1 cellular context compared by ENCODE assay signal in genomic region chr1:156740679-156741612, GRCh38.
TF ChIP-seq lines count a peak whose summit lies in the region.

Gene MRPL24 (minus strand): TSS chr1:156741088. CDS start chr1:156738704, 2,384 bp downstream.

TF ChIP-seq in H1, 55 proteins besides CTCF, POLR2A, EP300 and RAD21 (continued from another document):
- TF ChIP-seq ATF2 (IDR thresholded peaks at IDR 0.05; ENCODE audit: low read length) (no peak), SIX5 (IDR thresholded peaks at IDR 0.05; ENCODE audit: low read depth, low read length) (peak; percentile 97), CREB1 (IDR thresholded peaks at IDR 0.05) (peak; percentile 83), MAFK (IDR thresholded peaks at IDR 0.05; ENCODE audit: low read depth, low read length) (no peak), JUND (IDR thresholded peaks at IDR 0.05; ENCODE audit: low read length) (no peak), SUZ12 (IDR thresholded peaks at IDR 0.05; ENCODE audit: low read length) (no peak), GABPA (IDR thresholded peaks at IDR 0.05; ENCODE audit: borderline replicate concordance, insufficient read depth, low read length) (peak; percentile 98), POU5F1 (IDR thresholded peaks at IDR 0.05; ENCODE audit: low read depth, low read length) (no peak), CBX5 (IDR thresholded peaks at IDR 0.05; ENCODE audit: low read depth, low read length) (no peak), ZNF274 (IDR thresholded peaks at IDR 0.05; ENCODE audit: borderline replicate concordance, extremely low read depth, low read length) (no peak), TBP (IDR thresholded peaks at IDR 0.05; ENCODE audit: low read depth, low read length) (peak; percentile 73), KDM4A (IDR thresholded peaks at IDR 0.05; ENCODE audit: low read depth, low read length, severe bottlenecking) (no peak), KDM1A (IDR thresholded peaks at IDR 0.05; ENCODE audit: borderline replicate concordance, low read length) (no peak), HDAC6 (IDR thresholded peaks at IDR 0.05; ENCODE audit: low read depth, low read length) (no peak), SIRT6 (IDR thresholded peaks at IDR 0.05; ENCODE audit: low read length) (no peak), KDM5A (IDR thresholded peaks at IDR 0.05; ENCODE audit: low read length) (no peak), SAP30 (IDR thresholded peaks at IDR 0.05; ENCODE audit: insufficient read depth, insufficient replicate concordance, low read length) (peak; percentile 80), RFX5 (IDR thresholded peaks at IDR 0.05; ENCODE audit: borderline replicate concordance, low read depth, low read length) (no peak), TAF1 (IDR thresholded peaks at IDR 0.05; ENCODE audit: low read depth, low read length) (peak; percentile 74), ASH2L (IDR thresholded peaks at IDR 0.05; ENCODE audit: low read length) (peak; percentile 87), CHD1 (IDR thresholded peaks at IDR 0.05; ENCODE audit: low read depth, low read length) (no peak), NRF1 (IDR thresholded peaks at IDR 0.05; ENCODE audit: low read depth, low read length) (peak; percentile 98), YY1 (IDR thresholded peaks at IDR 0.05; ENCODE audit: low read depth, low read length) (peak; percentile 92), TCF12 (IDR thresholded peaks at IDR 0.05; ENCODE audit: low read depth, low read length) (peak; percentile 53; the same call in 1 of the 2 replicates), NANOG (IDR thresholded peaks at IDR 0.05; ENCODE audit: insufficient read depth, low read depth, low read length, poor library complexity, severe bottlenecking) (peak; percentile 10), EZH2 (IDR thresholded peaks at IDR 0.05; ENCODE audit: low read depth, low read length, severe bottlenecking) (no peak), BCL11A (IDR thresholded peaks at IDR 0.05; ENCODE audit: low read depth in 2 of 2, low read length in 2 of 2) (no peak), JUN (IDR thresholded peaks at IDR 0.05; ENCODE audit: low read depth, low read length) (no peak), SP2 (IDR thresholded peaks at IDR 0.05; ENCODE audit: low read length) (no peak), POLR2AphosphoS5 (IDR thresholded peaks at IDR 0.05; ENCODE audit: low read depth, low read length) (peak; percentile 66; the same call in 1 of the 2 replicates), CHD7 (IDR thresholded peaks at IDR 0.05; ENCODE audit: insufficient replicate concordance, low read length) (no peak), MAX (IDR thresholded peaks at IDR 0.05) (peak; percentile 95), BACH1 (IDR thresholded peaks at IDR 0.05; ENCODE audit: low read length) (0 out of 2 replicates have a peak, but pooled peaks have one; percentile 23), ATF3 (IDR thresholded peaks at IDR 0.05; ENCODE audit: insufficient read depth, low read depth, low read length) (0 out of 2 replicates have a peak, but pooled peaks have one; percentile 2), TEAD4 (IDR thresholded peaks at IDR 0.05; ENCODE audit: low read depth, low read length) (peak; percentile 63), EGR1 (IDR thresholded peaks at IDR 0.05; ENCODE audit: borderline replicate concordance, low read depth, low read length) (peak; percentile 49; the same call in 1 of the 2 replicates), SIN3A (conservative IDR thresholded peaks at IDR 0.05 in 1 of 2, IDR thresholded peaks at IDR 0.05 in 1 of 2; ENCODE audit: low read depth in 1 of 2, low read length in 2 of 2) (peak in 1 of 2 experiments; percentile 94; a peak in 2 of 4 replicates), PHF8 (conservative IDR thresholded peaks at IDR 0.05; ENCODE audit: low read depth, low read length) (peak; percentile 57; the same call in 1 of the 2 replicates), CTBP2 (IDR thresholded peaks at IDR 0.05; ENCODE audit: borderline replicate concordance, insufficient read depth, insufficient read length, low read length) (peak; percentile 23), HDAC2 (IDR thresholded peaks at IDR 0.05; ENCODE audit: borderline replicate concordance in 1 of 2, low read depth in 2 of 2, low read length in 2 of 2) (0 out of 4 replicates have a peak, but pooled peaks of 1 of the 2 experiments have one; percentile 8), RXRA (IDR thresholded peaks at IDR 0.05; ENCODE audit: insufficient read depth, low read depth, low read length) (no peak), CEBPB (IDR thresholded peaks at IDR 0.05; ENCODE audit: low read depth, low read length) (no peak; the same call in 1 of the 2 replicates), SRF (IDR thresholded peaks at IDR 0.05; ENCODE audit: low read depth, low read length) (no peak), E2F6 (IDR thresholded peaks at IDR 0.05) (peak; percentile 90), CBX8 (IDR thresholded peaks at IDR 0.05; ENCODE audit: borderline replicate concordance, low read depth, low read length) (no peak), USF2 (IDR thresholded peaks at IDR 0.05; ENCODE audit: low read length) (no peak; the same call in 1 of the 2 replicates), SP1 (IDR thresholded peaks at IDR 0.05; ENCODE audit: low read depth, low read length) (peak; percentile 68), CHD2 (IDR thresholded peaks at IDR 0.05; ENCODE audit: low read length) (peak; percentile 72; the same call in 1 of the 2 replicates), SP4 (IDR thresholded peaks at IDR 0.05; ENCODE audit: low read length) (peak; percentile 59; the same call in 1 of the 2 replicates), RBBP5 (IDR thresholded peaks at IDR 0.05; ENCODE audit: borderline replicate concordance, low read depth, low read length) (peak; percentile 83; the same call in 1 of the 2 replicates), FOSL1 (IDR thresholded peaks at IDR 0.05; ENCODE audit: insufficient read depth, low read depth, low read length) (no peak), TAF7 (optimal IDR thresholded peaks at IDR 0.05; ENCODE audit: borderline replicate concordance, low read depth, low read length) (peak; percentile 56), RNF2 (IDR thresholded peaks at IDR 0.05; ENCODE audit: borderline replicate concordance, low read depth, low read length, missing control alignments, poor library complexity, severe bottlenecking) (no peak), BRCA1 (IDR thresholded peaks at IDR 0.05; ENCODE audit: low read depth, low read length) (no peak)
